ENCODE assay signal across 26 cellular contexts in the genomic region with DNA sequence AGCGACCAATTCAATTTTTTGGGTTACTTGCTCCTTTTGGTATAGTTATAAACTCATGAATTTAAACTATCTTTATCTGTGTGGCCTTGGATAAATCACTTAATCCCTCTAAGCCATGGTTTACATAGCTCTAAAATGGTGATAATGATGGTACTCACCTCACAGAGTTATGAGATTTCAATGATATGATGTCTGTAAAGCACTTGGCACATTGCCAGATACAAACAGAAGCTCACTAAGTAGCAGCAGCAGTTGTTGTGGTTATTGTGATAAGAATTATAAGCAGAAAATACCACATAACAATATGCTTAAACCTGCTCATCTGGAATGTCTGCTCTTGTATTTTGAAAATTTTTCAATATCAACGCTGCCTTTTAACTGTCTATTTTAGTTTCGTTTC.
DNase-seq lines count a peak whose midpoint lies in the region; ATAC-seq, FAIRE-seq and TF ChIP-seq lines count a peak whose summit lies in the region.
"Had no signal": no experiment of that assay in that cellular context is flagged by ENCODE, and none has a peak within 500 bp of the region (broad histone marks: within the 10 kb centered on the region; RNA-seq: fewer than 3 reads in every experiment).

No MANE protein-coding gene starts in this region.

- TF ChIP-seq CTCF in K562 (IDR thresholded peaks at IDR 0.05 in 2 of 3, conservative IDR thresholded peaks at IDR 0.05 in 1 of 3; ENCODE audit: insufficient read depth in 2 of 3, low read depth in 1 of 3, low read length in 3 of 3) = no peak

- H3K9me3 Mint-ChIP-seq in activated CD4-positive, alpha-beta memory T cell treated with anti-CD3 and anti-CD28 coated beads for 36 hours = no peaks in the 10 kb centered on the region
- H3K9me3 Mint-ChIP-seq: HFFc6, nephron had no signal

- H3K79me2 ChIP-seq in K562 (ENCODE audit: control insufficient read depth, insufficient read depth, low read length) = no peaks in the 10 kb centered on the region

- H3K27me3 Mint-ChIP-seq in activated CD4-positive, alpha-beta memory T cell treated with anti-CD3 and anti-CD28 coated beads for 36 hours = no peaks in the 10 kb centered on the region
- H3K27me3 Mint-ChIP-seq: central memory CD8-positive, alpha-beta T cell had no signal

- peak; percentile 40 for DNase-seq in NCI-H2171 treated with DMSO at 0.1 percent for 48 hours (lab: John Stamatoyannopoulos, UW)
- DNase-seq in NCI-H2171 (lab: John Stamatoyannopoulos, UW) = no peak
- peak; percentile 37 for DNase-seq in NCI-H1105 (lab: John Stamatoyannopoulos, UW)
- peak; percentile 81 for DNase-seq in NCI-H748 (lab: John Stamatoyannopoulos, UW; ENCODE audit: unreplicated experiment)
- DNase-seq in K562 (ENCODE audit: extremely low read depth in 1 of 4, low spot score in 3 of 4) = no peak
- DNase-seq in activated CD4-positive, alpha-beta memory T cell treated with anti-CD3 and anti-CD28 coated beads for 36 hours = no peak
- DNase-seq in AG08396 (ENCODE audit: low spot score) = no peak
- DNase-seq: activated CD4-positive, alpha-beta T cell treated with anti-CD3 and anti-CD28 coated beads, Interleukin-2, amount 50 U/mL, for 48 hours; activated naive CD4-positive, alpha-beta T cell treated with Interleukin-2 at 50 U/mL for 16 hours; body of pancreas; GM23248; HFFc6; left colon; NCI-H1048; ovary; Right ventricle myocardium superior; stimulated activated CD4-positive, alpha-beta T cell treated with anti-CD3 and anti-CD28 coated beads, Interleukin-2, amount 100 ng/mL, for 24 hours; stimulated activated naive CD8-positive, alpha-beta T cell treated with anti-CD3 and anti-CD28 coated beads, Interleukin-15, Interleukin-2, amounts not matched to agents 100 U/mL and 50 U/mL, for 24 hours; upper lobe of right lung had no signal

- H4K20me1 ChIP-seq in K562 (replicated peaks; ENCODE audit: control insufficient read depth, insufficient read depth, low read length) = no peaks in the 10 kb centered on the region
- H4K20me1 ChIP-seq: BLaER1 treated with 17β-estradiol and CSF1 and Interleukin-3, amounts not matched to agents 10 nM and 100 nM had no signal

- in situ Hi-C loops in K562 (cut with MboI) = no loop called here

- no peaks in the 10 kb centered on the region for H3K4me1 ChIP-seq in K562 (replicated peaks in 1 of 2; ENCODE audit: control insufficient read depth in 2 of 2, insufficient read depth in 2 of 2, low read length in 2 of 2)
- H3K4me1 ChIP-seq: body of pancreas, upper lobe of right lung had no signal

- ATAC-seq in K562 (no peak), GM19397 (IDR thresholded peaks at IDR 0.05; ENCODE audit: unreplicated experiment) (no peak)
- ATAC-seq: activated CD4-positive, CD25-positive, alpha-beta regulatory T cell treated with anti-CD3 and anti-CD28 coated beads, Interleukin-2, amount 50 U/mL, for 24 hours; body of pancreas; left colon; stimulated activated naive CD8-positive, alpha-beta T cell treated with anti-CD3 and anti-CD28 coated beads, Interleukin-15, Interleukin-2, amounts not matched to agents 100 U/mL and 50 U/mL, for 24 hours; upper lobe of right lung had no signal

- H3K27ac ChIP-seq in K562 (ENCODE audit: extremely low read depth, low read depth, low read length) = no peak overlapping the region
- H3K27ac ChIP-seq: BLaER1 treated with 17β-estradiol and CSF1 and Interleukin-3, amounts not matched to agents 10 nM and 100 nM; body of pancreas; GM23248; ovary; upper lobe of right lung had no signal

- H3K36me3 ChIP-seq in K562 (ENCODE audit: control insufficient read depth, insufficient read depth, low read length) = no peaks in the 10 kb centered on the region
- H3K36me3 ChIP-seq: BLaER1 treated with 17β-estradiol and CSF1 and Interleukin-3, amounts not matched to agents 10 nM and 100 nM; ovary; upper lobe of right lung had no signal

- H2AFZ ChIP-seq in K562 (ENCODE audit: low read depth, low read length) = no peak overlapping the region
- H2AFZ ChIP-seq: GM23248 had no signal

- no peak for TF ChIP-seq POLR2A in K562 (conservative IDR thresholded peaks at IDR 0.05)

- H3K9ac ChIP-seq in K562 (ENCODE audit: insufficient read depth in 1 of 2, low read depth in 2 of 2, low read length in 2 of 2) = no peak overlapping the region
- H3K9ac ChIP-seq: BLaER1 treated with 17β-estradiol and CSF1 and Interleukin-3, amounts not matched to agents 10 nM and 100 nM; GM23248 had no signal

- no peaks in the 10 kb centered on the region for H3K27me3 ChIP-seq in K562 (ENCODE audit: control insufficient read depth in 2 of 2, insufficient read depth in 2 of 2, low read length in 2 of 2)
- H3K27me3 ChIP-seq: BLaER1 treated with 17β-estradiol and CSF1 and Interleukin-3, amounts not matched to agents 10 nM and 100 nM; body of pancreas; ovary; upper lobe of right lung had no signal

- no TSS peak for BruUV-seq in K562 (replicated peaks; lab: Mats Ljungman, UMichigan)

- H3K4me1 Mint-ChIP-seq in activated CD4-positive, alpha-beta memory T cell treated with anti-CD3 and anti-CD28 coated beads for 36 hours (ENCODE audit: low read depth) = no peaks in the 10 kb centered on the region
- H3K4me1 Mint-ChIP-seq: central memory CD8-positive, alpha-beta T cell; IgD-negative memory B cell; nephron had no signal

- H3K4me3 ChIP-seq in K562 = no peak overlapping the region
- H3K4me3 ChIP-seq: BLaER1 treated with 17β-estradiol and CSF1 and Interleukin-3, amounts not matched to agents 10 nM and 100 nM; body of pancreas; GM23248; ovary; upper lobe of right lung had no signal

- no peak for FAIRE-seq in K562 (lab: Jason Lieb, UNC)
- FAIRE-seq: GM18507 had no signal

- TF ChIP-seq RAD21 in K562 (CRISPR knock-in tag; conservative IDR thresholded peaks at IDR 0.05 in 1 of 2, IDR thresholded peaks at IDR 0.05 in 1 of 2) = no peak

- H3K9me3 ChIP-seq in K562 (replicated peaks; ENCODE audit: control insufficient read depth, insufficient read depth, low read depth, low read length) = no peaks in the 10 kb centered on the region
- H3K9me3 ChIP-seq: BLaER1 treated with 17β-estradiol and CSF1 and Interleukin-3, amounts not matched to agents 10 nM and 100 nM; body of pancreas; ovary had no signal

- 0% methylated on average over 3 of the region's 3 CpGs for WGBS in K562 (ENCODE audit: insufficient coverage, low coverage, missing lambda C conversion rate)

- H3K36me3 Mint-ChIP-seq in activated CD4-positive, alpha-beta memory T cell treated with anti-CD3 and anti-CD28 coated beads for 36 hours = no peaks in the 10 kb centered on the region
- H3K36me3 Mint-ChIP-seq: IgD-negative memory B cell had no signal

- H3K27ac Mint-ChIP-seq in activated CD4-positive, alpha-beta memory T cell treated with anti-CD3 and anti-CD28 coated beads for 36 hours = no peak overlapping the region
- H3K27ac Mint-ChIP-seq: HFFc6, IgD-negative memory B cell, nephron had no signal

- no peak for TF ChIP-seq EP300 in K562 (IDR thresholded peaks at IDR 0.05; ENCODE audit: low read length)

- H3K9me1 ChIP-seq in K562 (ENCODE audit: control insufficient read depth, insufficient read depth, low read length) = no peaks in the 10 kb centered on the region

- POLR2A ChIA-PET in K562 (lab: Yijun Ruan, JAX) = no interaction called here
- POLR2A ChIA-PET in activated CD4-positive, alpha-beta memory T cell treated with anti-CD3 and anti-CD28 coated beads for 36 hours (lab: Charles Lee) = no interaction called here

- no peak overlapping the region for H3K4me3 Mint-ChIP-seq in activated CD4-positive, alpha-beta memory T cell treated with anti-CD3 and anti-CD28 coated beads for 36 hours
- H3K4me3 Mint-ChIP-seq: central memory CD8-positive, alpha-beta T cell; HFFc6; IgD-negative memory B cell; nephron had no signal

- intact Hi-C loops in K562 (cut with micrococcal nuclease) = no loop called here
- intact Hi-C loops in activated CD4-positive, alpha-beta memory T cell treated with anti-CD3 and anti-CD28 coated beads for 36 hours (cut with micrococcal nuclease) = no loop called here

- CTCF ChIA-PET in K562 (lab: Yijun Ruan, JAX; ENCODE audit: low intra/inter-chr PET ratio) = no interaction called here
- CTCF ChIA-PET in activated CD4-positive, alpha-beta memory T cell treated with anti-CD3 and anti-CD28 coated beads for 36 hours (lab: Charles Lee) = no interaction called here

- H3K4me2 ChIP-seq in K562 (ENCODE audit: insufficient read depth, low read length) = no peak overlapping the region
- H3K4me2 ChIP-seq: BLaER1 treated with 17β-estradiol and CSF1 and Interleukin-3, amounts not matched to agents 10 nM and 100 nM had no signal

TF ChIP-seq in K562, 482 proteins besides CTCF, POLR2A, EP300 and RAD21:
- TF ChIP-seq NFIC (IDR thresholded peaks at IDR 0.05) (peak; percentile 87), NFIX (CRISPR knock-in tag; IDR thresholded peaks at IDR 0.05; ENCODE audit: low read depth) (peak; percentile 86), PHB (CRISPR knock-in tag; IDR thresholded peaks at IDR 0.05) (no peak)
- TF ChIP-seq, protein P1, sequence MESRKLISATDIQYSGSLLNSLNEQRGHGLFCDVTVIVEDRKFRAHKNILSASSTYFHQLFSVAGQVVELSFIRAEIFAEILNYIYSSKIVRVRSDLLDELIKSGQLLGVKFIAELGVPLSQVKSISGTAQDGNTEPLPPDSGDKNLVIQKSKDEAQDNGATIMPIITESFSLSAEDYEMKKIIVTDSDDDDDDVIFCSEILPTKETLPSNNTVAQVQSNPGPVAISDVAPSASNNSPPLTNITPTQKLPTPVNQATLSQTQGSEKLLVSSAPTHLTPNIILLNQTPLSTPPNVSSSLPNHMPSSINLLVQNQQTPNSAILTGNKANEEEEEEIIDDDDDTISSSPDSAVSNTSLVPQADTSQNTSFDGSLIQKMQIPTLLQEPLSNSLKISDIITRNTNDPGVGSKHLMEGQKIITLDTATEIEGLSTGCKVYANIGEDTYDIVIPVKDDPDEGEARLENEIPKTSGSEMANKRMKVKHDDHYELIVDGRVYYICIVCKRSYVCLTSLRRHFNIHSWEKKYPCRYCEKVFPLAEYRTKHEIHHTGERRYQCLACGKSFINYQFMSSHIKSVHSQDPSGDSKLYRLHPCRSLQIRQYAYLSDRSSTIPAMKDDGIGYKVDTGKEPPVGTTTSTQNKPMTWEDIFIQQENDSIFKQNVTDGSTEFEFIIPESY (CRISPR knock-in tag; IDR thresholded peaks at IDR 0.05) = no peak

Comparison
In these comparisons a context has a peak if more than half of its experiments do, and no peak if none do; other contexts are left out.
1. DNase-seq: peak in NCI-H2171 treated with DMSO at 0.1 percent for 48 hours (single experiment), NCI-H1105 (single experiment) and NCI-H748 (single experiment); none in NCI-H2171 (single experiment), K562 (0 of 4), activated CD4-positive, alpha-beta memory T cell treated with anti-CD3 and anti-CD28 coated beads for 36 hours (single experiment) and AG08396 (single experiment).